ENCODE assay signal across 1 cellular context in the genomic region with DNA sequence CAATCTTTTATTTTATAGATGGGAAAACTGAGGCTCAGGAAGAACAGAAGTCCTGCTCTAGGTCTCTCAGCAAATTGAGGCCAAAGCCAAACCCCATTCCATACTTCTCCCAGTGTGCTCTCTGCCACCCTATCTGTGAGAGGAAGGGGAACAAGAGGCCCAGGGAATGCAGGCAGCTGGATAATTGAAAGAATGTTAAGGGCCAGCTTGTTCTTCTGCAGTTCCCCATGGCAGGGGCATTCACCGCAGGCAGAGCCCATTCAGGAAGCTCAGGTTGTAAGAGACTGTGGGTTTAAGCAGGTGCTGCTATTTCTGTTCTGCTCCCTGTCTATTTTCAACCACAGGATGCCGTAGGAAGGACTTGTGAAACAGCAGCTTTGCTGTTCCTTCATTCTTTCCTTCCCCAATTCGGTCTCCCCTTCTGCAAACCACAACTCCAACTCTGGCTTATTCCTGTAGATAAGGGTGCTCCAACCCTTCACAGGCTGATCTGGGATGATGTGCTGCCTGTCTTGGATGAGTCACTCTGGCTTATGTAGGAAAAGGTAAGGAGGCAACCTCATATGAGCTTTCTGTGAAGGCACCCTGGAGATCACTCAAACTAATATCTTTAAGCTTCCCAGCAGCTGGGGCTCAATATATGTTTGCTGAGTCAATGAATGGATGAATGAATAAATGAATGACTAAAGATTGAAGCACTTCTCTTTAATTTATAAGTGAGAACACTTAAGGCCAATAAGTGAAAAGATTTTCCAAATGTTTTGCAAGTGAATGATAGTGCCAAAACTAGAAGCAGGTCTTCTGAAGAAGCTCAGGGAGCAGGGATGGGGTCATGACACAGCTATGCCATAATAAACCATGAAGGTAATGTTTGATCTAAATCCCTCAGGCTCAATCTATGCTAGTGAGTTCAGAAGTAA.
TF ChIP-seq lines count a peak whose summit lies in the region.

No MANE protein-coding gene starts in this region.

TF ChIP-seq in SK-N-SH treated with all-trans-retinoic acid at 6 μM for 48 hours, 23 proteins besides CTCF, POLR2A, EP300 and RAD21:
- TF ChIP-seq ISL1 (CRISPR knock-in tag; IDR thresholded peaks at IDR 0.05) (no peak), ZNF565 (CRISPR knock-in tag; conservative IDR thresholded peaks at IDR 0.05; ENCODE audit: low read depth) (no peak), ZNF70 (CRISPR knock-in tag; IDR thresholded peaks at IDR 0.05) (no peak), TCF4 (CRISPR knock-in tag; IDR thresholded peaks at IDR 0.05; ENCODE audit: borderline replicate concordance) (no peak), SNAI2 (CRISPR knock-in tag; IDR thresholded peaks at IDR 0.05) (no peak), GLIS3 (CRISPR knock-in tag; IDR thresholded peaks at IDR 0.05) (no peak), RARB (CRISPR knock-in tag; IDR thresholded peaks at IDR 0.05) (no peak), ZNF8 (CRISPR knock-in tag; IDR thresholded peaks at IDR 0.05) (no peak), OSR1 (CRISPR knock-in tag; IDR thresholded peaks at IDR 0.05) (no peak), ZFP3 (CRISPR knock-in tag; IDR thresholded peaks at IDR 0.05) (no peak), ARNTL (CRISPR knock-in tag; IDR thresholded peaks at IDR 0.05; ENCODE audit: borderline replicate concordance, low read depth) (no peak), TOX (CRISPR knock-in tag; IDR thresholded peaks at IDR 0.05; ENCODE audit: borderline replicate concordance) (no peak)
- TF ChIP-seq, protein P1, sequence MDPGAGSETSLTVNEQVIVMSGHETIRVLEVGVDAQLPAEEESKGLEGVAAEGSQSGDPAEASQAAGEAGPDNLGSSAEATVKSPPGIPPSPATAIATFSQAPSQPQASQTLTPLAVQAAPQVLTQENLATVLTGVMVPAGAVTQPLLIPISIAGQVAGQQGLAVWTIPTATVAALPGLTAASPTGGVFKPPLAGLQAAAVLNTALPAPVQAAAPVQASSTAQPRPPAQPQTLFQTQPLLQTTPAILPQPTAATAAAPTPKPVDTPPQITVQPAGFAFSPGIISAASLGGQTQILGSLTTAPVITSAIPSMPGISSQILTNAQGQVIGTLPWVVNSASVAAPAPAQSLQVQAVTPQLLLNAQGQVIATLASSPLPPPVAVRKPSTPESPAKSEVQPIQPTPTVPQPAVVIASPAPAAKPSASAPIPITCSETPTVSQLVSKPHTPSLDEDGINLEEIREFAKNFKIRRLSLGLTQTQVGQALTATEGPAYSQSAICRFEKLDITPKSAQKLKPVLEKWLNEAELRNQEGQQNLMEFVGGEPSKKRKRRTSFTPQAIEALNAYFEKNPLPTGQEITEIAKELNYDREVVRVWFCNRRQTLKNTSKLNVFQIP (CRISPR knock-in tag; IDR thresholded peaks at IDR 0.05; ENCODE audit: borderline replicate concordance, low read depth) = no peak
- TF ChIP-seq, protein P2, sequence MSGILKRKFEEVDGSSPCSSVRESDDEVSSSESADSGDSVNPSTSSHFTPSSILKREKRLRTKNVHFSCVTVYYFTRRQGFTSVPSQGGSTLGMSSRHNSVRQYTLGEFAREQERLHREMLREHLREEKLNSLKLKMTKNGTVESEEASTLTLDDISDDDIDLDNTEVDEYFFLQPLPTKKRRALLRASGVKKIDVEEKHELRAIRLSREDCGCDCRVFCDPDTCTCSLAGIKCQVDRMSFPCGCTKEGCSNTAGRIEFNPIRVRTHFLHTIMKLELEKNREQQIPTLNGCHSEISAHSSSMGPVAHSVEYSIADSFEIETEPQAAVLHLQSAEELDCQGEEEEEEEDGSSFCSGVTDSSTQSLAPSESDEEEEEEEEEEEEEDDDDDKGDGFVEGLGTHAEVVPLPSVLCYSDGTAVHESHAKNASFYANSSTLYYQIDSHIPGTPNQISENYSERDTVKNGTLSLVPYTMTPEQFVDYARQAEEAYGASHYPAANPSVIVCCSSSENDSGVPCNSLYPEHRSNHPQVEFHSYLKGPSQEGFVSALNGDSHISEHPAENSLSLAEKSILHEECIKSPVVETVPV (CRISPR knock-in tag; IDR thresholded peaks at IDR 0.05) = no peak
- TF ChIP-seq, protein P3, sequence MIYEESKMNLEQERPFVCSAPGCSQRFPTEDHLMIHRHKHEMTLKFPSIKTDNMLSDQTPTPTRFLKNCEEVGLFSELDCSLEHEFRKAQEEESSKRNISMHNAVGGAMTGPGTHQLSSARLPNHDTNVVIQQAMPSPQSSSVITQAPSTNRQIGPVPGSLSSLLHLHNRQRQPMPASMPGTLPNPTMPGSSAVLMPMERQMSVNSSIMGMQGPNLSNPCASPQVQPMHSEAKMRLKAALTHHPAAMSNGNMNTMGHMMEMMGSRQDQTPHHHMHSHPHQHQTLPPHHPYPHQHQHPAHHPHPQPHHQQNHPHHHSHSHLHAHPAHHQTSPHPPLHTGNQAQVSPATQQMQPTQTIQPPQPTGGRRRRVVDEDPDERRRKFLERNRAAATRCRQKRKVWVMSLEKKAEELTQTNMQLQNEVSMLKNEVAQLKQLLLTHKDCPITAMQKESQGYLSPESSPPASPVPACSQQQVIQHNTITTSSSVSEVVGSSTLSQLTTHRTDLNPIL (CRISPR knock-in tag; IDR thresholded peaks at IDR 0.05; ENCODE audit: low read depth) = no peak
